1 cellular context compared by ENCODE assay signal in the genomic region with DNA sequence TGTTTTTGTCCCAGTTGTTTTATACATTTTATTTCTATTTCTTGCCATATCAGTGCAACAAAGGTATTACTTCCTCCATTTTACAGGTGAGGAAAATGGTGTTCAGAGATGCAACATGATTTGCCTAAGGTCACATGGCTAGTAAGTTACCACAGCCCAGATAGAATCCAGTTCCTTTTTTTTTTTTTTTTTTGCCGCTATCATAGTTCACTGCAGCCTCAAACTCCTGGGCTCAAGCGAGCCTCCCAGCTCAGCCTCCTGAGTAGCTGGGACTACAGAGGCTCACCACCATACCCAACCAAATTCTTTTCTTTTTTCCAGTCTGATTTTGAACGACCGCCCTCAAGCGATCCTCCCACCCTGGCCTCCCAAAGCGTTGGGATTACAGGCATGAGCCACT.
TF ChIP-seq lines count a peak whose summit lies in the region.

No MANE protein-coding gene starts in this region.

TF ChIP-seq in SK-N-SH treated with all-trans-retinoic acid at 6 μM for 48 hours, 23 proteins besides CTCF, POLR2A, EP300 and RAD21 (continued from another document):
- TF ChIP-seq, protein P1, sequence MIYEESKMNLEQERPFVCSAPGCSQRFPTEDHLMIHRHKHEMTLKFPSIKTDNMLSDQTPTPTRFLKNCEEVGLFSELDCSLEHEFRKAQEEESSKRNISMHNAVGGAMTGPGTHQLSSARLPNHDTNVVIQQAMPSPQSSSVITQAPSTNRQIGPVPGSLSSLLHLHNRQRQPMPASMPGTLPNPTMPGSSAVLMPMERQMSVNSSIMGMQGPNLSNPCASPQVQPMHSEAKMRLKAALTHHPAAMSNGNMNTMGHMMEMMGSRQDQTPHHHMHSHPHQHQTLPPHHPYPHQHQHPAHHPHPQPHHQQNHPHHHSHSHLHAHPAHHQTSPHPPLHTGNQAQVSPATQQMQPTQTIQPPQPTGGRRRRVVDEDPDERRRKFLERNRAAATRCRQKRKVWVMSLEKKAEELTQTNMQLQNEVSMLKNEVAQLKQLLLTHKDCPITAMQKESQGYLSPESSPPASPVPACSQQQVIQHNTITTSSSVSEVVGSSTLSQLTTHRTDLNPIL (CRISPR knock-in tag; IDR thresholded peaks at IDR 0.05; ENCODE audit: low read depth), result no peak
